ENCODE assay signal across 8 cellular contexts in genomic region chr3:4978259-4978965, GRCh38. TPM values are rescaled to one million over a fixed set of nuclear protein-coding genes. Genes with fewer than 3 reads are reported as not detected.
A peak's percentile ranks its signal among the peaks of the same experiment; 100 is the strongest.
DNase-seq lines count a peak whose midpoint lies in the region; ATAC-seq and TF ChIP-seq lines count a peak whose summit lies in the region.

No MANE protein-coding gene starts in this region.

- H2BK12ac ChIP-seq in neuronal stem cell (ENCODE audit: low read length), result no peak overlapping the region

- H3K27ac ChIP-seq in RWPE1, result peak overlapping the region; percentile 99
- H3K27ac ChIP-seq in neuronal stem cell (replicated peaks; ENCODE audit: low read length), result no peak overlapping the region

- H3K14ac ChIP-seq in neuronal stem cell (ENCODE audit: low read length), result no peak overlapping the region

- H2AK5ac ChIP-seq in neuronal stem cell (ENCODE audit: low read depth, low read length), result no peak overlapping the region

- H2AFZ ChIP-seq in neuronal stem cell (ENCODE audit: low read length), result peak overlapping the region; percentile 95

- DNase-seq in DMS79 (lab: John Stamatoyannopoulos, UW) (peak; percentile 33), HuH-7.5 (ENCODE audit: low spot score) (peak; percentile 96), RWPE1 (ENCODE audit: low spot score) (peak; percentile 94), foreskin melanocyte (peak; percentile 96), neuronal stem cell (ENCODE audit: low spot score) (no peak), superior temporal gyrus (ENCODE audit: extremely low spot score) (peak; percentile 72)
- peak; percentile 89 for DNase-seq in activated naive CD4-positive, alpha-beta T cell treated with Interleukin-2 at 50 U/mL for 16 hours

- H3K36me3 ChIP-seq in neuronal stem cell (replicated peaks in 1 of 2; ENCODE audit: control insufficient read depth in 2 of 2, insufficient read depth in 2 of 2, low read length in 2 of 2), result no peaks in the 10 kb centered on the region

- POLR2A ChIA-PET in RWPE1 (lab: Yijun Ruan, JAX; ENCODE audit: low non-redundant PET), result interaction anchor here (0.5 kb wide), 1 partner anchor 342 kb away, joined by 3 read pairs; no protein-coding TSS in a partner anchor

- H2BK5ac ChIP-seq in neuronal stem cell (ENCODE audit: low read length), result no peak overlapping the region

- no peak overlapping the region for H4K8ac ChIP-seq in neuronal stem cell (ENCODE audit: low read depth, low read length)

- H2BK120ac ChIP-seq in neuronal stem cell (ENCODE audit: low read depth, low read length), result peak overlapping the region; percentile 72

- H3K23ac ChIP-seq in neuronal stem cell (ENCODE audit: low read depth, low read length, poor library complexity), result peak overlapping the region; percentile 80

- H3K79me1 ChIP-seq in neuronal stem cell (ENCODE audit: low read depth, low read length), result peaks cover 2% of the 10 kb centered on the region

- peak overlapping the region; percentile 91 for H3K9ac ChIP-seq in neuronal stem cell (ENCODE audit: low read depth, low read length, poor library complexity)

- peaks cover 21 to 56% (median 48%) of the 10 kb centered on the region in 3 experiments for H3K27me3 ChIP-seq in neuronal stem cell (ENCODE audit: control insufficient read depth in 3 of 3, insufficient read depth in 3 of 3, low read depth in 1 of 3, low read length in 3 of 3)

- no CpG with 5 or more reads among the region's 70 CpGs for WGBS in neuronal stem cell (ENCODE audit: extremely low coverage in 2 of 2, insufficient read length in 2 of 2, insufficient replicate concordance in 1 of 2), 2 donors

- H3K18ac ChIP-seq in neuronal stem cell (ENCODE audit: low read length), result peak overlapping the region; percentile 89

- peak; percentile 51 for ATAC-seq in GM21528 (IDR thresholded peaks at IDR 0.05; ENCODE audit: low FRiP score, unreplicated experiment)

- H3K4me2 ChIP-seq in neuronal stem cell (ENCODE audit: insufficient read depth, low read length, poor library complexity, severe bottlenecking), result peak overlapping the region; percentile 97

- peaks cover 10 to 22% of the 10 kb centered on the region in 2 donors for H3K4me1 ChIP-seq in neuronal stem cell (ENCODE audit: control insufficient read depth in 2 of 2, insufficient read depth in 1 of 2, low read depth in 1 of 2, low read length in 2 of 2)

- H3K4ac ChIP-seq in neuronal stem cell (ENCODE audit: low read length), result no peak overlapping the region

- no peak overlapping the region for H4K91ac ChIP-seq in neuronal stem cell (ENCODE audit: low read depth, low read length, poor library complexity)

- TF ChIP-seq CTCF in RWPE1 (conservative IDR thresholded peaks at IDR 0.05; ENCODE audit: low read depth), result no peak

- no peaks in the 10 kb centered on the region for H3K9me3 ChIP-seq in neuronal stem cell (replicated peaks in 1 of 2; ENCODE audit: control insufficient read depth in 2 of 2, insufficient read depth in 1 of 2, low read depth in 1 of 2, low read length in 2 of 2)

- CTCF ChIA-PET in RWPE1 (lab: Yijun Ruan, JAX), result interaction anchor here (0.5 to 0.6 kb wide), 3 partner anchors 21 to 183 kb away, joined by 3 to 9 read pairs (median 3); no protein-coding TSS in a partner anchor

- H2BK15ac ChIP-seq in neuronal stem cell (ENCODE audit: low read length), result peak overlapping the region; percentile 89

- peak overlapping the region; percentile 43 to 77 for H3K4me3 ChIP-seq in neuronal stem cell (ENCODE audit: low read length in 2 of 2)

RNA-seq across cellular contexts. Expression of gene BHLHE40, which starts 0.8 kb away (rescaled TPM):
- 0.20 TPM for polyA plus RNA-seq in neuronal stem cell (2013, experiment 1 of 2)
- polyA plus RNA-seq in neuronal stem cell (2013, experiment 2 of 2), result 0.22 TPM
